ENCODE assay signal across 20 cellular contexts in the genomic region with DNA sequence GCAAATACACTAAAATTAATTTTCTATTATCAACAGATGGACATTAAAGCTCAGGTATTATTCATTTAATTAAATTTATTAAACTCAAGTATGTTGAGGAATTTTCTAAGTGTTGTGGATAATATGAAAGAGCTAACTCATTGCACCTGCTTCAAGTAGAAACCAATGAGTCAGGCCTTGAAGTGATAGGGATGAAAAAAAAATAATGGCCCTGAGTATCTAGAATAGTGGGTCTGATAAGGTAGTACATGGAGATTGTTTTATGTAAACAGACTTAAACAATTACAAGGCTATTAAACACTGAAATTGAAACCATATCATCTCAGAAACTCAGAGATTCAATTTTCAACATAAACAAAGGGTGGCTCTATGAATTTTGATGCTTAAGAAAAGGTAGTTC.
DNase-seq lines count a peak whose midpoint lies in the region; ATAC-seq and TF ChIP-seq lines count a peak whose summit lies in the region.
"Had no signal": no experiment of that assay in that cellular context is flagged by ENCODE, and none has a peak within 500 bp of the region (broad histone marks: within the 10 kb centered on the region; RNA-seq: fewer than 3 reads in every experiment).

No MANE protein-coding gene starts in this region.

- H3K4me3 ChIP-seq in body of pancreas (no peak overlapping the region), lower lobe of right lung (no peak overlapping the region)
- H3K4me3 ChIP-seq: A549, GM12878, GM23338 had no signal

- H3K27me3 ChIP-seq in body of pancreas (no peaks in the 10 kb centered on the region), lower lobe of right lung (ENCODE audit: low read depth) (no peaks in the 10 kb centered on the region)

- ATAC-seq in body of pancreas (peak; percentile 52), lower lobe of right lung (no peak), GM19395 (IDR thresholded peaks at IDR 0.05; ENCODE audit: unreplicated experiment) (no peak)
- ATAC-seq: A549, GM12878, GM23338, HCT116 had no signal

- H3K4me1 ChIP-seq in body of pancreas (no peaks in the 10 kb centered on the region), lower lobe of right lung (no peaks in the 10 kb centered on the region)
- H3K4me1 ChIP-seq: A549 had no signal

- no peaks in the 10 kb centered on the region for H3K36me3 ChIP-seq in body of pancreas (replicated peaks in 1 of 2; ENCODE audit: insufficient read depth in 1 of 2, low read depth in 2 of 2)
- H3K36me3 ChIP-seq in lower lobe of right lung: no peaks in the 10 kb centered on the region

- H3K27ac ChIP-seq in body of pancreas (no peak overlapping the region), lower lobe of right lung (no peak overlapping the region)
- H3K27ac ChIP-seq: A549 had no signal

- DNase-seq in NCI-H1105 treated with DMSO at 0.1 percent for 48 hours (lab: John Stamatoyannopoulos, UW) (peak; percentile 25), NCI-H1105 (lab: John Stamatoyannopoulos, UW) (no peak), NCI-H146 treated with DMSO at 0.1 percent for 48 hours (lab: John Stamatoyannopoulos, UW; ENCODE audit: unreplicated experiment) (peak; percentile 62), body of pancreas (no peak), lower lobe of right lung (no peak)
- DNase-seq: 8988T; ACHN; C1 segment of cervical spinal cord; Calu3; CD4-positive, alpha-beta memory T cell; COR-L47; DMS79; EL; GDM1; H9 had no signal

- no peak for TF ChIP-seq CTCF in body of pancreas (IDR thresholded peaks at IDR 0.05)
- no peak for TF ChIP-seq CTCF in lower lobe of right lung (IDR thresholded peaks at IDR 0.05)

- no peaks in the 10 kb centered on the region for H3K9me3 ChIP-seq in body of pancreas
- H3K9me3 ChIP-seq in lower lobe of right lung: peaks cover 5% of the 10 kb centered on the region
- H3K9me3 ChIP-seq: A549 had no signal

- TF ChIP-seq POLR2A in body of pancreas (IDR thresholded peaks at IDR 0.05): no peak

- intact Hi-C loops in body of pancreas (cut with DNase I): no loop called here
- intact Hi-C loops in lower lobe of right lung (cut with DNase I): no loop called here

Comparison
In these comparisons a context has a peak if more than half of its experiments do, and no peak if none do; other contexts are left out.
1. DNase-seq: peak in NCI-H1105 treated with DMSO at 0.1 percent for 48 hours (single experiment) and NCI-H146 treated with DMSO at 0.1 percent for 48 hours (single experiment); none in NCI-H1105 (single experiment), body of pancreas (0 of 4) and lower lobe of right lung (single experiment).